13 cellular contexts compared by ENCODE assay signal in the genomic region with DNA sequence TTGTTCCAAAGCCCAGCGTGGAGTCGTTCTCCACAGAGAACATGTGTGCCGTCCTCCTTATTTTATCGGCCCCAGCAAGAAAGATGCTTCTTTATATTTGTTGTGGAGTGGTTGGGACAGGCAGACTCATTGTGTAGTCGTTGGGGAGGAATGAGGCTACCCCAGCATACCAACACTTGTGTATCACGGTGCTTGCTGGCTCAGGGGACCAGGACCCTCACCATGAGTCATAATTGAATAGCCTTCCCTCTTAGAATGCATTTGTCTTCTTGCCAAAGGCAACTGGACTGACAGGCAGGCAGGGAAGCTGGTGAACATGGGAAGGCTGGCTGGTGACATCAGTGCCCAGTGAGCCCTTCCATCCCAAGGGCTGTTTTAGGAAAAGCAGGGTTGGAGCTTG. TPM values are rescaled to one million over a fixed set of nuclear protein-coding genes. Genes with fewer than 3 reads are reported as not detected.
DNase-seq lines count a peak whose midpoint lies in the region; ATAC-seq and TF ChIP-seq lines count a peak whose summit lies in the region.
"Had no signal": no experiment of that assay in that cellular context is flagged by ENCODE, and none has a peak within 500 bp of the region (broad histone marks: within the 10 kb centered on the region; RNA-seq: fewer than 3 reads in every experiment).

No MANE protein-coding gene starts in this region.

- H3K79me2 ChIP-seq in osteoblast (ENCODE audit: insufficient read depth, low read length) = peaks cover 68% of the 10 kb centered on the region

- H3K4me1 ChIP-seq in left ventricle myocardium inferior (peaks cover 95% of the 10 kb centered on the region), osteoblast (ENCODE audit: insufficient read depth, low read length) (peaks cover 18% of the 10 kb centered on the region)

- H3K27me3 ChIP-seq in left ventricle myocardium inferior (ENCODE audit: low read depth) (no peaks in the 10 kb centered on the region), osteoblast (ENCODE audit: insufficient read depth, low read length) (no peaks in the 10 kb centered on the region)

- H2AFZ ChIP-seq in osteoblast (ENCODE audit: low read length) = no peak overlapping the region

- peaks cover 2% of the 10 kb centered on the region for H3K36me3 Mint-ChIP-seq in chondrocyte (ENCODE audit: low read depth)

- ATAC-seq in Right ventricle myocardium inferior (no peak), HG02588 (IDR thresholded peaks at IDR 0.05; ENCODE audit: unreplicated experiment) (no peak)

- DNase-seq in left ventricle myocardium inferior (no peak), Right ventricle myocardium inferior (ENCODE audit: missing footprints) (no peak), chondrocyte (ENCODE audit: low spot score) (peak; percentile 44), osteoblast (ENCODE audit: insufficient read length, low spot score, missing footprints) (peak; percentile 91), RWPE1 (ENCODE audit: low spot score) (no peak)
- DNase-seq in activated T-cell treated with anti-CD3 and anti-CD28 coated beads, Interleukin-2, amount 50 U/mL, for 48 hours = no peak
- DNase-seq in activated CD4-positive, CD25-positive, alpha-beta regulatory T cell (lab: John Stamatoyannopoulos, UW) = no peak
- DNase-seq: H9, NCI-H187 treated with DMSO at 0.1 percent for 48 hours, NCI-H526 treated with DMSO at 0.1 percent for 48 hours, SHP77 treated with DMSO at 0.1 percent for 48 hours had no signal

- H3K4me2 ChIP-seq in osteoblast (ENCODE audit: insufficient read depth, low read length) = no peak overlapping the region

- CTCF ChIA-PET in RWPE1 (lab: Yijun Ruan, JAX) = no interaction called here

- POLR2A ChIA-PET in RWPE1 (lab: Yijun Ruan, JAX; ENCODE audit: low non-redundant PET) = no interaction called here

- H3K4me3 Mint-ChIP-seq in chondrocyte (ENCODE audit: unreplicated experiment) = no peak overlapping the region
- H3K4me3 Mint-ChIP-seq: H9 had no signal

- H3K27me3 Mint-ChIP-seq in chondrocyte (ENCODE audit: low read depth) = no peaks in the 10 kb centered on the region

- H3K4me1 Mint-ChIP-seq in chondrocyte (ENCODE audit: low read depth) = peaks cover 21% of the 10 kb centered on the region

- H3K27ac ChIP-seq in left ventricle myocardium inferior (replicated peaks) = peak overlapping the region; percentile 89
- H3K27ac ChIP-seq in osteoblast (ENCODE audit: low read depth, low read length) = no peak overlapping the region
- H3K27ac ChIP-seq in RWPE1 = no peak overlapping the region
- H3K27ac ChIP-seq: C4-2B had no signal

- TF ChIP-seq CTCF in left ventricle myocardium inferior (IDR thresholded peaks at IDR 0.05; ENCODE audit: borderline replicate concordance) (no peak), chondrocyte (IDR thresholded peaks at IDR 0.05) (no peak), osteoblast (IDR thresholded peaks at IDR 0.05; ENCODE audit: extremely low read depth, low read depth, low read length) (no peak), RWPE1 (conservative IDR thresholded peaks at IDR 0.05; ENCODE audit: low read depth) (no peak)

- H3K36me3 ChIP-seq in left ventricle myocardium inferior (peaks cover 44% of the 10 kb centered on the region), osteoblast (ENCODE audit: insufficient read depth, low read length) (peaks cover 6% of the 10 kb centered on the region)

- H3K9me3 ChIP-seq in left ventricle myocardium inferior (replicated peaks) (no peaks in the 10 kb centered on the region), osteoblast (ENCODE audit: low read depth, low read length) (no peaks in the 10 kb centered on the region)

- intact Hi-C loops in left ventricle myocardium inferior (cut with micrococcal nuclease) = no loop called here
- intact Hi-C loops in Right ventricle myocardium inferior (cut with DNase I) = loop anchor here (10.0 kb wide), 2 partner anchors 76 to 356 kb away; no protein-coding TSS in a partner anchor

- no peaks in the 10 kb centered on the region for H3K9me3 Mint-ChIP-seq in chondrocyte (ENCODE audit: low read depth)
- H3K9me3 Mint-ChIP-seq: H9 had no signal

- H3K27ac Mint-ChIP-seq in chondrocyte (ENCODE audit: unreplicated experiment) = no peak overlapping the region
- H3K27ac Mint-ChIP-seq: H9 had no signal

- peaks cover 45% of the 10 kb centered on the region for H4K20me1 ChIP-seq in osteoblast (ENCODE audit: insufficient read depth, low read length)

- H3K4me3 ChIP-seq in left ventricle myocardium inferior (no peak overlapping the region), osteoblast (ENCODE audit: insufficient read depth, low read length) (no peak overlapping the region)

RNA-seq across cellular contexts. Expression of a gene that starts 4.7 kb away (rescaled TPM):
- total RNA-seq in left ventricle myocardium inferior (31.2 TPM), Right ventricle myocardium inferior (51.8 TPM), chondrocyte (22.0 to 29.4 TPM (median 22.7 TPM) in 3 replicates), osteoblast (21.0 and 22.1 TPM in 2 replicates)

RNA-seq across cellular contexts. Expression of a gene that starts 22.9 kb away (rescaled TPM):
- total RNA-seq in left ventricle myocardium inferior (80.1 TPM), Right ventricle myocardium inferior (98.4 TPM), chondrocyte (54.9 to 63.2 TPM (median 61.3 TPM) in 3 replicates), osteoblast (13.0 and 14.7 TPM in 2 replicates)

RNA-seq across cellular contexts. Expression of a gene that starts 31.1 kb away (rescaled TPM):
- total RNA-seq in left ventricle myocardium inferior (19.3 TPM), Right ventricle myocardium inferior (14.4 TPM), chondrocyte (3.4 to 4.7 TPM (median 3.7 TPM) in 3 replicates), osteoblast (3.2 and 4.7 TPM in 2 replicates)

RNA-seq across cellular contexts. Expression of a gene that starts 33.4 kb away (rescaled TPM):
- total RNA-seq in left ventricle myocardium inferior = 4.0 TPM
- total RNA-seq in Right ventricle myocardium inferior = 5.9 TPM
- 9.5 to 20.6 TPM (median 10.8 TPM) in 3 replicates for total RNA-seq in chondrocyte
- total RNA-seq in osteoblast = 11.2 and 11.5 TPM in 2 replicates

RNA-seq across cellular contexts. Expression of a gene that starts 34.1 kb away (rescaled TPM):
- total RNA-seq in left ventricle myocardium inferior (1.3 TPM), Right ventricle myocardium inferior (2.2 TPM), chondrocyte (1.9 to 2.9 TPM (median 2.8 TPM) in 3 replicates), osteoblast (1.1 and 1.5 TPM in 2 replicates)

Comparison
In these comparisons a context has a peak if more than half of its experiments do, and no peak if none do; other contexts are left out.
1. DNase-seq: peak in chondrocyte (single experiment) and osteoblast (single experiment); none in left ventricle myocardium inferior (single experiment), Right ventricle myocardium inferior (single experiment), activated T-cell treated with anti-CD3 and anti-CD28 coated beads, Interleukin-2, amount 50 U/mL, for 48 hours (0 of 2), RWPE1 (single experiment) and activated CD4-positive, CD25-positive, alpha-beta regulatory T cell (0 of 4).